8 cellular contexts compared by ENCODE assay signal in genomic region chr10:90960355-90960814, GRCh38. TPM values are rescaled to one million over a fixed set of nuclear protein-coding genes. Genes with fewer than 3 reads are reported as not detected.
DNase-seq lines count a peak whose midpoint lies in the region; ATAC-seq lines count a peak whose summit lies in the region.

No MANE protein-coding gene starts in this region.

- H3K9me3 ChIP-seq in adipocyte (ENCODE audit: control insufficient read depth, low read length) (no peaks in the 10 kb centered on the region), neuronal stem cell (replicated peaks in 1 of 2; ENCODE audit: control insufficient read depth in 2 of 2, insufficient read depth in 1 of 2, low read depth in 1 of 2, low read length in 2 of 2) (no peaks in the 10 kb centered on the region)

- no peak overlapping the region for H4K8ac ChIP-seq in neuronal stem cell (ENCODE audit: low read depth, low read length)

- POLR2A ChIA-PET in naive thymus-derived CD8-positive, alpha-beta T cell (lab: Charles Lee): no interaction called here

- DNase-seq in adipocyte (ENCODE audit: low read depth) (peak; percentile 78), middle frontal gyrus (ENCODE audit: extremely low spot score, low spot score) (peak; percentile 27), G401 (ENCODE audit: low spot score) (no peak), cerebellar cortex (ENCODE audit: low spot score) (no peak), neuronal stem cell (ENCODE audit: low spot score) (no peak)
- DNase-seq in naive thymus-derived CD8-positive, alpha-beta T cell: no peak

- no peaks in the 10 kb centered on the region for H3K4me1 Mint-ChIP-seq in naive thymus-derived CD8-positive, alpha-beta T cell

- no peak overlapping the region for H3K27ac ChIP-seq in neuronal stem cell (replicated peaks; ENCODE audit: low read length)

- H3K36me3 ChIP-seq in adipocyte (ENCODE audit: control insufficient read depth, insufficient read depth, low read length, severe bottlenecking): no peaks in the 10 kb centered on the region
- no peaks in the 10 kb centered on the region for H3K36me3 ChIP-seq in neuronal stem cell (replicated peaks in 1 of 2; ENCODE audit: control insufficient read depth in 2 of 2, insufficient read depth in 2 of 2, low read length in 2 of 2)

- no peak overlapping the region for H3K14ac ChIP-seq in neuronal stem cell (ENCODE audit: low read length)

- H3K79me1 ChIP-seq in neuronal stem cell (ENCODE audit: low read depth, low read length): no peaks in the 10 kb centered on the region

- peak overlapping the region; percentile 10 for H3K4me3 ChIP-seq in adipocyte (ENCODE audit: low read length)
- H3K4me3 ChIP-seq in neuronal stem cell (ENCODE audit: low read length in 2 of 2): no peak overlapping the region

- no peak overlapping the region for H2AK5ac ChIP-seq in neuronal stem cell (ENCODE audit: low read depth, low read length)

- H3K9ac ChIP-seq in adipocyte (ENCODE audit: low read length) (peak overlapping the region; percentile 65), neuronal stem cell (ENCODE audit: low read depth, low read length, poor library complexity) (no peak overlapping the region)

- H3K27me3 ChIP-seq in adipocyte (replicated peaks; ENCODE audit: control insufficient read depth, insufficient read depth, low read length): no peaks in the 10 kb centered on the region
- peaks cover 0 to 4% (median 0%) of the 10 kb centered on the region in 3 experiments for H3K27me3 ChIP-seq in neuronal stem cell (ENCODE audit: control insufficient read depth in 3 of 3, insufficient read depth in 3 of 3, low read depth in 1 of 3, low read length in 3 of 3)

- in situ Hi-C loops in G401 (cut with HindIII; ENCODE audit: low sequenced_read_pairs): no loop called here

- no peak overlapping the region for H3K4me2 ChIP-seq in neuronal stem cell (ENCODE audit: insufficient read depth, low read length, poor library complexity, severe bottlenecking)

- H3K18ac ChIP-seq in neuronal stem cell (ENCODE audit: low read length): no peak overlapping the region

- ATAC-seq in GM18502 (IDR thresholded peaks at IDR 0.05; ENCODE audit: poor library complexity, unreplicated experiment) (peak; percentile 87), HG02852 (IDR thresholded peaks at IDR 0.05; ENCODE audit: unreplicated experiment) (peak; percentile 59)
- ATAC-seq in naive thymus-derived CD8-positive, alpha-beta T cell: no peak

- H3K4me1 ChIP-seq in adipocyte (ENCODE audit: control insufficient read depth, insufficient read depth, low read length): peaks cover 48% of the 10 kb centered on the region
- H3K4me1 ChIP-seq in neuronal stem cell (ENCODE audit: control insufficient read depth in 2 of 2, insufficient read depth in 1 of 2, low read depth in 1 of 2, low read length in 2 of 2): no peaks in the 10 kb centered on the region

- H3K4me3 Mint-ChIP-seq in naive thymus-derived CD8-positive, alpha-beta T cell: no peak overlapping the region

- no peak overlapping the region for H3K4ac ChIP-seq in neuronal stem cell (ENCODE audit: low read length)

- no peak overlapping the region for H4K91ac ChIP-seq in neuronal stem cell (ENCODE audit: low read depth, low read length, poor library complexity)

- H2BK12ac ChIP-seq in neuronal stem cell (ENCODE audit: low read length): no peak overlapping the region

- H3K23ac ChIP-seq in neuronal stem cell (ENCODE audit: low read depth, low read length, poor library complexity): no peak overlapping the region

- H3K27me3 Mint-ChIP-seq in naive thymus-derived CD8-positive, alpha-beta T cell: peaks cover 0 to 2% (median 0%) of the 10 kb centered on the region in 5 donors

- no peak overlapping the region for H2BK15ac ChIP-seq in neuronal stem cell (ENCODE audit: low read length)

- no peak overlapping the region for H2BK120ac ChIP-seq in neuronal stem cell (ENCODE audit: low read depth, low read length)

- H3K9me3 Mint-ChIP-seq in naive thymus-derived CD8-positive, alpha-beta T cell: no peaks in the 10 kb centered on the region

- H2BK5ac ChIP-seq in neuronal stem cell (ENCODE audit: low read length): no peak overlapping the region

- no peaks in the 10 kb centered on the region for H3K36me3 Mint-ChIP-seq in naive thymus-derived CD8-positive, alpha-beta T cell

- H2AFZ ChIP-seq in neuronal stem cell (ENCODE audit: low read length): no peak overlapping the region

- H3K27ac Mint-ChIP-seq in naive thymus-derived CD8-positive, alpha-beta T cell: no peak overlapping the region

RNA-seq across cellular contexts. Expression of gene ANKRD1, which starts 39.5 kb away (rescaled TPM):
- total RNA-seq in G401 (2014; rRNA removed; shearing (Covaris generic)): 2.3 TPM in 2 replicates
- polyA plus RNA-seq in neuronal stem cell (2013, experiment 1 of 2): 13.6 TPM
- polyA plus RNA-seq in neuronal stem cell (2013, experiment 2 of 2): 13.9 TPM
- total RNA-seq in naive thymus-derived CD8-positive, alpha-beta T cell: not detected
- not detected for polyA plus RNA-seq in naive thymus-derived CD8-positive, alpha-beta T cell

Comparison
In these comparisons a context has a peak if more than half of its experiments do, and no peak if none do; other contexts are left out.
1. ATAC-seq: peak in GM18502 (single experiment) and HG02852 (single experiment); none in naive thymus-derived CD8-positive, alpha-beta T cell (0 of 2).
2. DNase-seq: peak in adipocyte (single experiment) and middle frontal gyrus (single experiment); none in G401 (single experiment), cerebellar cortex (single experiment), neuronal stem cell (single experiment) and naive thymus-derived CD8-positive, alpha-beta T cell (0 of 10).